Comparison of ENCODE assay signal across 21 cellular contexts in the genomic region with DNA sequence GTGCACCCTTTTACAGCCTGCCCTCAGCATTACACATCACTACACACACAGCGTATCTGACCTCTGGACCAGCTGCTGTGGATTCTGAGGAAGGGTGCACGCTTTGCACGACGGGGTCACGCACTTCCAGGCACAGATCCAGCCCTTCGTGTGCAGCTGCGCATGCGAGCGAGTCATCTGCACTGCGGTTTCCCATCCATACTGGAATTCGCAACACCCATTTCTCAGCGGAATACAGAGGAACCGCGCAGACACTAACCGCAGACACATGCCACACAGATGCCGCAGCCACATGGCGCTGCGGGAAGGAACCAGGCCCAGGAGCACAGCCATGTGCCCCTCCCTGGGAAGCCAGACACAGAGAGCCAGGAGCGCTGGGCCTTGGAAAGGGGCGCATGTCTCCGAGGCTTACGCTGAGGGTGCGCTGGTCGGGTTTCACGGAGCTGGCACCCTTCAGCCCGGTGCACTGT. TPM values are rescaled to one million over a fixed set of nuclear protein-coding genes. Genes with fewer than 3 reads are reported as not detected.
A peak's percentile ranks its signal among the peaks of the same experiment; 100 is the strongest.
DNase-seq lines count a peak whose midpoint lies in the region; TF ChIP-seq lines count a peak whose summit lies in the region.
"Had no signal": no experiment of that assay in that cellular context is flagged by ENCODE, and none has a peak within 500 bp of the region (broad histone marks: within the 10 kb centered on the region; RNA-seq: fewer than 3 reads in every experiment).

No MANE protein-coding gene starts in this region.

- DNase-seq in A172 (ENCODE audit: low spot score) (peak; percentile 64), EH (ENCODE audit: low read depth) (peak; percentile 87), NCI-H2171 treated with DMSO at 0.1 percent for 48 hours (lab: John Stamatoyannopoulos, UW) (peak; percentile 91), iPS-NIHi11 (ENCODE audit: low spot score) (peak; percentile 2), DMS153 (lab: John Stamatoyannopoulos, UW) (no peak), NCI-H128 (lab: John Stamatoyannopoulos, UW; ENCODE audit: unreplicated experiment) (no peak), GM10266 (ENCODE audit: extremely low spot score) (no peak), tibial artery (no peak)
- DNase-seq: ACHN; activated CD4-positive, alpha-beta memory T cell treated with anti-CD3 and anti-CD28 coated beads, Interleukin-2, amount 10 ng/mL, durations not matched to agents 7 days and 5 days; activated T-cell treated with anti-CD3 and anti-CD28 coated beads, Interleukin-2, amount 50 U/mL, for 4 hours; midbrain; NCI-H1436 treated with DMSO at 0.1 percent for 48 hours; NCI-H345; retina; upper lobe of right lung; WERI-Rb-1 had no signal

- H3K27me3 ChIP-seq in tibial artery = no peaks in the 10 kb centered on the region
- H3K27me3 ChIP-seq: dorsolateral prefrontal cortex, hepatocyte, neutrophil, upper lobe of right lung had no signal

- intact Hi-C loops in tibial artery (cut with DNase I; ENCODE audit: low total_unique reads) = no loop called here

- peaks cover 0 to 34% (median 4%) of the 10 kb centered on the region in 3 donors for H3K36me3 ChIP-seq in tibial artery
- H3K36me3 ChIP-seq: neutrophil, upper lobe of right lung, WERI-Rb-1 had no signal

- H3K4me1 ChIP-seq in tibial artery = no peaks in the 10 kb centered on the region
- H3K4me1 ChIP-seq: upper lobe of right lung had no signal

- TF ChIP-seq CTCF in GM10266 (IDR thresholded peaks at IDR 0.05; ENCODE audit: control insufficient read depth, insufficient read depth, low read depth, missing control alignments) (no peak), tibial artery (IDR thresholded peaks at IDR 0.05) (no peak)

- H3K9me3 ChIP-seq in tibial artery = no peaks in the 10 kb centered on the region
- H3K9me3 ChIP-seq: neutrophil, upper lobe of right lung had no signal

- H3K4me3 ChIP-seq in tibial artery = no peak overlapping the region
- H3K4me3 ChIP-seq: dorsolateral prefrontal cortex, hepatocyte, upper lobe of right lung had no signal

- no peak overlapping the region for H3K27ac ChIP-seq in tibial artery
- H3K27ac ChIP-seq: dorsolateral prefrontal cortex, hepatocyte, neutrophil, RWPE1, upper lobe of right lung, WERI-Rb-1 had no signal

RNA-seq across cellular contexts. Expression of a gene that starts 43.5 kb away (rescaled TPM):
- 0.14 and 0.36 TPM in 2 replicates for total RNA-seq in A172 (2014; rRNA removed; shearing (Covaris generic))

RNA-seq across cellular contexts. Expression of a gene that starts 44.9 kb away (rescaled TPM):
- 86.1 and 103 TPM in 2 replicates for total RNA-seq in A172 (2014; rRNA removed; shearing (Covaris generic))

RNA-seq across cellular contexts. Expression of a gene that starts 47.6 kb away (rescaled TPM):
- total RNA-seq in A172 (2014; rRNA removed; shearing (Covaris generic)) = 45.1 and 46.4 TPM in 2 replicates

Comparison
In these comparisons a context has a peak if more than half of its experiments do, and no peak if none do; other contexts are left out.
1. DNase-seq: peak in A172 (single experiment), EH (single experiment), NCI-H2171 treated with DMSO at 0.1 percent for 48 hours (single experiment) and iPS-NIHi11 (single experiment); none in DMS153 (single experiment), NCI-H128 (single experiment), GM10266 (single experiment) and tibial artery (0 of 2).